8 cellular contexts compared by ENCODE assay signal in the genomic region with DNA sequence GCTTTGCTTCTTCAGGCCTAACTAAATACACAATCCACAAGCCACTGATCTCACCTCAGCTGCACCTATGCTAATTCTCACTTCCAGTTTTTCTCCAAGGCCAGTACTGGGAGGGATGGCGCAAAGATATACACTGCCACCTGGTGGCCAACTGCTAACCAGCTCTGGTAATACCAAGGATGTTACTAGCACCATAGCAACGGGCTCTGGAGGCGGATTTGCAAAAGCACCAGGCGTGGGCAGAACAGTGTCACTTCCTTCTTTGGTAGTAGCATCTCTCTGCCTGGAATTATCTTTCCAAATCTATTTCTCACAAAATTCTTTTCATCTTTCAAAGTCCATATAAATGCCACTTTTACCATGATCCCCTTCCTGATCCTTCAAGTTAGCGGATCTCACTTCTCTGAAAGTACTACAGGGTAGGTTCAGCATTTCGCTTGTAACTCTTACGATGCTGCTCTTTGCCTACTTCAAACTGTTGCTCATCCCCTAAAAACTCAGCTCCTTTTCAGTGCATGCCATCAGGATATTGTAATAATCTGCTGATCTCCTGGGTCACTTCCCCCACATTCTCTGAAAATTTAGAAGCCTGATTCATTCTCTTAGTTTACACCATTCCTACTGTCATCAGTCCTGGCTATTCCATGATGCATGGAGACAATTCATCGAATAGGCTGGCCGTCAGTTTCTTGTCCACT. TPM values are rescaled to one million over a fixed set of nuclear protein-coding genes. Genes with fewer than 3 reads are reported as not detected.
DNase-seq lines count a peak whose midpoint lies in the region; ATAC-seq, FAIRE-seq and TF ChIP-seq lines count a peak whose summit lies in the region.

No MANE protein-coding gene starts in this region.

- H3K27ac ChIP-seq in colonic mucosa (peak overlapping the region; percentile 63), lower lobe of right lung (no peak overlapping the region)

- POLR2A ChIA-PET in activated CD4-positive, alpha-beta T cell treated with anti-CD3 and anti-CD28 coated beads for 36 hours (lab: Charles Lee), result interaction anchor here (0.5 to 2.1 kb wide), 2 partner anchors 62 to 83 kb away, joined by 4 to 8 read pairs; no protein-coding TSS in a partner anchor

- H3K4me1 Mint-ChIP-seq in activated CD4-positive, alpha-beta T cell treated with anti-CD3 and anti-CD28 coated beads for 36 hours, result peaks cover 23% of the 10 kb centered on the region

- TF ChIP-seq CTCF in colonic mucosa (IDR thresholded peaks at IDR 0.05) (peak; percentile 66), lower lobe of right lung (IDR thresholded peaks at IDR 0.05) (peak; percentile 85)

- DNase-seq in C1 segment of cervical spinal cord (lab: John Stamatoyannopoulos, UW) (peak; percentile 0 to 72 (median 47)), GM19239 (ENCODE audit: insufficient read length, low spot score) (peak; percentile 52), NCI-H345 treated with DMSO at 0.1 percent for 48 hours (lab: John Stamatoyannopoulos, UW; ENCODE audit: unreplicated experiment) (peak; percentile 39), colonic mucosa (peak; percentile 72), lower lobe of right lung (peak; percentile 91)
- peak; percentile 93 for DNase-seq in activated CD4-positive, alpha-beta T cell treated with anti-CD3 and anti-CD28 coated beads for 36 hours
- DNase-seq in stimulated activated CD4-positive, alpha-beta T cell treated with anti-CD3 and anti-CD28 coated beads, TNF-alpha, amount 100 ng/mL, for 4 hours (ENCODE audit: low read depth in 3 of 3), result peak; percentile 38 to 82 (median 79)

- ATAC-seq in HG03342 (IDR thresholded peaks at IDR 0.05; ENCODE audit: unreplicated experiment) (peak; percentile 99), lower lobe of right lung (peak; percentile 95 to 97)
- peak; percentile 80 for ATAC-seq in activated CD4-positive, alpha-beta T cell treated with anti-CD3 and anti-CD28 coated beads for 36 hours

- no peak overlapping the region for H3K4me3 Mint-ChIP-seq in activated CD4-positive, alpha-beta T cell treated with anti-CD3 and anti-CD28 coated beads for 36 hours

- peaks cover 9% of the 10 kb centered on the region for H3K9me3 Mint-ChIP-seq in activated CD4-positive, alpha-beta T cell treated with anti-CD3 and anti-CD28 coated beads for 36 hours (ENCODE audit: low read depth)

- H3K4me3 ChIP-seq in colonic mucosa, result no peak overlapping the region
- no peak overlapping the region for H3K4me3 ChIP-seq in lower lobe of right lung

- intact Hi-C loops in activated CD4-positive, alpha-beta T cell treated with anti-CD3 and anti-CD28 coated beads for 36 hours (cut with DNase I, micrococcal nuclease), result loop anchor here (1.0 to 10.0 kb wide), 7 partner anchors 31 to 351 kb away; no protein-coding TSS in a partner anchor
- intact Hi-C loops in colonic mucosa (cut with DNase I), result loop anchor here (2.0 kb wide), 2 partner anchors 63 to 137 kb away; no protein-coding TSS in a partner anchor
- intact Hi-C loops in lower lobe of right lung (cut with DNase I), result loop anchor here (10.0 kb wide), 2 partner anchors 61 to 131 kb away; a partner anchor contains a TSS

- FAIRE-seq in GM19239 (lab: Jason Lieb, UNC), result peak; percentile 97

- no peaks in the 10 kb centered on the region for H3K27me3 Mint-ChIP-seq in activated CD4-positive, alpha-beta T cell treated with anti-CD3 and anti-CD28 coated beads for 36 hours

- H3K4me1 ChIP-seq in colonic mucosa, result no peaks in the 10 kb centered on the region
- peaks cover 20% of the 10 kb centered on the region for H3K4me1 ChIP-seq in lower lobe of right lung

- H3K9me3 ChIP-seq in colonic mucosa (no peaks in the 10 kb centered on the region), lower lobe of right lung (peaks cover 4% of the 10 kb centered on the region)

- CTCF ChIA-PET in activated CD4-positive, alpha-beta T cell treated with anti-CD3 and anti-CD28 coated beads for 36 hours (lab: Charles Lee), result interaction anchor here (0.6 to 5.2 kb wide), 14 partner anchors 24 to 1014 kb away, joined by 3 to 70 read pairs (median 5); a partner anchor contains a TSS

- no peak overlapping the region for H3K9ac ChIP-seq in colonic mucosa (ENCODE audit: low read depth in 2 of 2, low read length in 2 of 2)

- H3K27me3 ChIP-seq in colonic mucosa (no peaks in the 10 kb centered on the region), lower lobe of right lung (ENCODE audit: low read depth) (no peaks in the 10 kb centered on the region)

- H3K27ac Mint-ChIP-seq in activated CD4-positive, alpha-beta T cell treated with anti-CD3 and anti-CD28 coated beads for 36 hours, result no peak overlapping the region

- no peaks in the 10 kb centered on the region for H3K36me3 ChIP-seq in colonic mucosa
- no peaks in the 10 kb centered on the region for H3K36me3 ChIP-seq in lower lobe of right lung

- H3K36me3 Mint-ChIP-seq in activated CD4-positive, alpha-beta T cell treated with anti-CD3 and anti-CD28 coated beads for 36 hours (ENCODE audit: low read depth), result no peaks in the 10 kb centered on the region

RNA-seq across cellular contexts. Expression of a gene that starts 37.1 kb away (rescaled TPM):
- total RNA-seq in activated CD4-positive, alpha-beta T cell treated with anti-CD3 and anti-CD28 coated beads for 36 hours, result 10 to 100 TPM; 14.8 to 16.5 TPM
- total RNA-seq in colonic mucosa, result 10 to 100 TPM; 10.7 to 14.9 TPM
- 19.8 TPM for total RNA-seq in lower lobe of right lung

RNA-seq across cellular contexts. Expression of a gene that starts 59.4 kb away (rescaled TPM):
- total RNA-seq in activated CD4-positive, alpha-beta T cell treated with anti-CD3 and anti-CD28 coated beads for 36 hours, result 100 to 1,000 TPM; 396 to 511 TPM
- total RNA-seq in colonic mucosa (10 to 100 TPM; 21.6 to 29.0 TPM), lower lobe of right lung (133 TPM)

Comparison
In these comparisons a context has a peak if more than half of its experiments do, and no peak if none do; other contexts are left out.
1. DNase-seq: peak in every context shown above with its lines; median percentile 93 in activated CD4-positive, alpha-beta T cell treated with anti-CD3 and anti-CD28 coated beads for 36 hours; 91 in lower lobe of right lung; 79 in stimulated activated CD4-positive, alpha-beta T cell treated with anti-CD3 and anti-CD28 coated beads, TNF-alpha, amount 100 ng/mL, for 4 hours; 72 in colonic mucosa; 52 in GM19239; 47 in C1 segment of cervical spinal cord; 39 in NCI-H345 treated with DMSO at 0.1 percent for 48 hours.